In the genomic region with DNA sequence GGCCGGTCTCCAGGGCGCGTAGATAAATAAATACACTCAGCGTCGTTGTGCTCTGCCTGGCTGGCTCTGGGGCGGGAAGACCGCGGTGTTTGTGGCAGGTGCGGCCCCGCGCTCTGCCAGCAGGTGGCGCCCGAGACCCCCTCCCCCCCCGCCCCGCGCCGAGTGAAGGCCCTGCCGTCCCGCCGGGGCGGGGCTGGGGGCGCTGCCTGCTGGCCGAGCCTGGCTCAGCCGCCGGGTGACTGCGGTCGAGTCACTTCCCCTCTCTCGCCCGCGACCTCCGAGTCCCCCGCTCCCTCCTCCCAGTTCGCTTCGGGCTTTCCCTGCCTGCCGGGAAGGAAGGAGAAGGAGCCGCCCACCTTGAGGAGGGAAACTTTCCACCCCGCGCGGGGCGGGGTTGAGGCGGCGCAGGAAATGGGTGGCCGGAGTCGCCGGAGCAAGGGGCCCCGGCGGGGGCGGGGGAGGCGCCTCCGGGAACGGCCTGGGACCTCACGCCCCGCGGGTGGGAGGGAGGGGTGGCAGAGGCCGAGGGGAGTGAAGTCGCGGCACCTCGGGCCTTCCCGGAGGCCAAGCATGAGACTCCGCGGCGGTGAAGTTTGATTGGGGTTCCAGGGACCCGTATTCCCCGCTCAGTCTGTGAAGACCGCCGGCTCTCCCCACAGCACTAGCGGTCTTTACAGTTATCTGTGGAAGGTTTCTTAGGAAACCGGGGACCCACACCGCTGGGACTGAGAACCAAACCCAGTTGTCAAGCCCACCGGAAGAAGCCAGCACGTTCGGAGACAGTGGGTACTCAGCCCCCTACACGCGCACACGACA, we compare ENCODE assay signal across 1 cellular context.
TF ChIP-seq lines count a peak whose summit lies in the region.

No MANE protein-coding gene starts in this region.

TF ChIP-seq in K562, 482 proteins besides CTCF, POLR2A, EP300 and RAD21 (continued from another document):
- TF ChIP-seq POLR2AphosphoS5 (IDR thresholded peaks at IDR 0.05; ENCODE audit: control insufficient read depth, insufficient read depth, low read depth, low read length) (no peak), TRIM28 (IDR thresholded peaks at IDR 0.05) (0 out of 2 replicates have a peak, but pooled peaks have one; percentile 13), SUPT5H (IDR thresholded peaks at IDR 0.05) (peak; percentile 30; the same call in 1 of the 2 replicates), L3MBTL2 (IDR thresholded peaks at IDR 0.05) (peak; percentile 64; the same call in 1 of the 2 replicates), YBX1 (IDR thresholded peaks at IDR 0.05) (no peak), ZNF347 (CRISPR knock-in tag; IDR thresholded peaks at IDR 0.05; ENCODE audit: low read depth) (no peak), KDM4B (IDR thresholded peaks at IDR 0.05; ENCODE audit: borderline replicate concordance in 2 of 2, low read depth in 1 of 2) (peak in 1 of 2 experiments; percentile 55; a peak in 1 of 4 replicates), NR2C2 (CRISPR knock-in tag; IDR thresholded peaks at IDR 0.05) (no peak), NR2C2 (tag; IDR thresholded peaks at IDR 0.05) (peak; percentile 83), MCM5 (IDR thresholded peaks at IDR 0.05; ENCODE audit: low read depth) (no peak), SPI1 (IDR thresholded peaks at IDR 0.05; ENCODE audit: borderline replicate concordance, low read depth, low read length) (peak; percentile 96), RCOR1 (IDR thresholded peaks at IDR 0.05; ENCODE audit: borderline replicate concordance in 1 of 2, low read depth in 2 of 2, low read length in 2 of 2) (no peak), ZBTB17 (CRISPR knock-in tag; IDR thresholded peaks at IDR 0.05) (0 out of 2 replicates have a peak, but pooled peaks have one; percentile 27), ZNF57 (CRISPR knock-in tag; IDR thresholded peaks at IDR 0.05) (no peak), HDAC1 (IDR thresholded peaks at IDR 0.05) (peak in 1 of 2 experiments; percentile 64; a peak in 2 of 4 replicates), ETV1 (tag; conservative IDR thresholded peaks at IDR 0.05; ENCODE audit: low read depth) (peak; percentile 38; the same call in 1 of the 2 replicates)
- TF ChIP-seq, protein P1, sequence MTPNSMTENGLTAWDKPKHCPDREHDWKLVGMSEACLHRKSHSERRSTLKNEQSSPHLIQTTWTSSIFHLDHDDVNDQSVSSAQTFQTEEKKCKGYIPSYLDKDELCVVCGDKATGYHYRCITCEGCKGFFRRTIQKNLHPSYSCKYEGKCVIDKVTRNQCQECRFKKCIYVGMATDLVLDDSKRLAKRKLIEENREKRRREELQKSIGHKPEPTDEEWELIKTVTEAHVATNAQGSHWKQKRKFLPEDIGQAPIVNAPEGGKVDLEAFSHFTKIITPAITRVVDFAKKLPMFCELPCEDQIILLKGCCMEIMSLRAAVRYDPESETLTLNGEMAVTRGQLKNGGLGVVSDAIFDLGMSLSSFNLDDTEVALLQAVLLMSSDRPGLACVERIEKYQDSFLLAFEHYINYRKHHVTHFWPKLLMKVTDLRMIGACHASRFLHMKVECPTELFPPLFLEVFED (CRISPR knock-in tag; conservative IDR thresholded peaks at IDR 0.05) = no peak
- TF ChIP-seq, protein P2, sequence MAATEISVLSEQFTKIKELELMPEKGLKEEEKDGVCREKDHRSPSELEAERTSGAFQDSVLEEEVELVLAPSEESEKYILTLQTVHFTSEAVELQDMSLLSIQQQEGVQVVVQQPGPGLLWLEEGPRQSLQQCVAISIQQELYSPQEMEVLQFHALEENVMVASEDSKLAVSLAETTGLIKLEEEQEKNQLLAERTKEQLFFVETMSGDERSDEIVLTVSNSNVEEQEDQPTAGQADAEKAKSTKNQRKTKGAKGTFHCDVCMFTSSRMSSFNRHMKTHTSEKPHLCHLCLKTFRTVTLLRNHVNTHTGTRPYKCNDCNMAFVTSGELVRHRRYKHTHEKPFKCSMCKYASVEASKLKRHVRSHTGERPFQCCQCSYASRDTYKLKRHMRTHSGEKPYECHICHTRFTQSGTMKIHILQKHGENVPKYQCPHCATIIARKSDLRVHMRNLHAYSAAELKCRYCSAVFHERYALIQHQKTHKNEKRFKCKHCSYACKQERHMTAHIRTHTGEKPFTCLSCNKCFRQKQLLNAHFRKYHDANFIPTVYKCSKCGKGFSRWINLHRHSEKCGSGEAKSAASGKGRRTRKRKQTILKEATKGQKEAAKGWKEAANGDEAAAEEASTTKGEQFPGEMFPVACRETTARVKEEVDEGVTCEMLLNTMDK (IDR thresholded peaks at IDR 0.05; ENCODE audit: borderline replicate concordance, insufficient read depth, low read depth, low read length, poor library complexity, severe bottlenecking) = peak; percentile 91
- TF ChIP-seq, protein P3, sequence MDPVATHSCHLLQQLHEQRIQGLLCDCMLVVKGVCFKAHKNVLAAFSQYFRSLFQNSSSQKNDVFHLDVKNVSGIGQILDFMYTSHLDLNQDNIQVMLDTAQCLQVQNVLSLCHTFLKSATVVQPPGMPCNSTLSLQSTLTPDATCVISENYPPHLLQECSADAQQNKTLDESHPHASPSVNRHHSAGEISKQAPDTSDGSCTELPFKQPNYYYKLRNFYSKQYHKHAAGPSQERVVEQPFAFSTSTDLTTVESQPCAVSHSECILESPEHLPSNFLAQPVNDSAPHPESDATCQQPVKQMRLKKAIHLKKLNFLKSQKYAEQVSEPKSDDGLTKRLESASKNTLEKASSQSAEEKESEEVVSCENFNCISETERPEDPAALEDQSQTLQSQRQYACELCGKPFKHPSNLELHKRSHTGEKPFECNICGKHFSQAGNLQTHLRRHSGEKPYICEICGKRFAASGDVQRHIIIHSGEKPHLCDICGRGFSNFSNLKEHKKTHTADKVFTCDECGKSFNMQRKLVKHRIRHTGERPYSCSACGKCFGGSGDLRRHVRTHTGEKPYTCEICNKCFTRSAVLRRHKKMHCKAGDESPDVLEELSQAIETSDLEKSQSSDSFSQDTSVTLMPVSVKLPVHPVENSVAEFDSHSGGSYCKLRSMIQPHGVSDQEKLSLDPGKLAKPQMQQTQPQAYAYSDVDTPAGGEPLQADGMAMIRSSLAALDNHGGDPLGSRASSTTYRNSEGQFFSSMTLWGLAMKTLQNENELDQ (CRISPR knock-in tag; IDR thresholded peaks at IDR 0.05; ENCODE audit: borderline replicate concordance) = no peak
- TF ChIP-seq, protein P4, sequence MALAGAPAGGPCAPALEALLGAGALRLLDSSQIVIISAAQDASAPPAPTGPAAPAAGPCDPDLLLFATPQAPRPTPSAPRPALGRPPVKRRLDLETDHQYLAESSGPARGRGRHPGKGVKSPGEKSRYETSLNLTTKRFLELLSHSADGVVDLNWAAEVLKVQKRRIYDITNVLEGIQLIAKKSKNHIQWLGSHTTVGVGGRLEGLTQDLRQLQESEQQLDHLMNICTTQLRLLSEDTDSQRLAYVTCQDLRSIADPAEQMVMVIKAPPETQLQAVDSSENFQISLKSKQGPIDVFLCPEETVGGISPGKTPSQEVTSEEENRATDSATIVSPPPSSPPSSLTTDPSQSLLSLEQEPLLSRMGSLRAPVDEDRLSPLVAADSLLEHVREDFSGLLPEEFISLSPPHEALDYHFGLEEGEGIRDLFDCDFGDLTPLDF (CRISPR knock-in tag; IDR thresholded peaks at IDR 0.05) = peak; percentile 46
- TF ChIP-seq, protein P5, sequence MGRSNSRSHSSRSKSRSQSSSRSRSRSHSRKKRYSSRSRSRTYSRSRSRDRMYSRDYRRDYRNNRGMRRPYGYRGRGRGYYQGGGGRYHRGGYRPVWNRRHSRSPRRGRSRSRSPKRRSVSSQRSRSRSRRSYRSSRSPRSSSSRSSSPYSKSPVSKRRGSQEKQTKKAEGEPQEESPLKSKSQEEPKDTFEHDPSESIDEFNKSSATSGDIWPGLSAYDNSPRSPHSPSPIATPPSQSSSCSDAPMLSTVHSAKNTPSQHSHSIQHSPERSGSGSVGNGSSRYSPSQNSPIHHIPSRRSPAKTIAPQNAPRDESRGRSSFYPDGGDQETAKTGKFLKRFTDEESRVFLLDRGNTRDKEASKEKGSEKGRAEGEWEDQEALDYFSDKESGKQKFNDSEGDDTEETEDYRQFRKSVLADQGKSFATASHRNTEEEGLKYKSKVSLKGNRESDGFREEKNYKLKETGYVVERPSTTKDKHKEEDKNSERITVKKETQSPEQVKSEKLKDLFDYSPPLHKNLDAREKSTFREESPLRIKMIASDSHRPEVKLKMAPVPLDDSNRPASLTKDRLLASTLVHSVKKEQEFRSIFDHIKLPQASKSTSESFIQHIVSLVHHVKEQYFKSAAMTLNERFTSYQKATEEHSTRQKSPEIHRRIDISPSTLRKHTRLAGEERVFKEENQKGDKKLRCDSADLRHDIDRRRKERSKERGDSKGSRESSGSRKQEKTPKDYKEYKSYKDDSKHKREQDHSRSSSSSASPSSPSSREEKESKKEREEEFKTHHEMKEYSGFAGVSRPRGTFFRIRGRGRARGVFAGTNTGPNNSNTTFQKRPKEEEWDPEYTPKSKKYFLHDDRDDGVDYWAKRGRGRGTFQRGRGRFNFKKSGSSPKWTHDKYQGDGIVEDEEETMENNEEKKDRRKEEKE (IDR thresholded peaks at IDR 0.05; ENCODE audit: borderline replicate concordance in 1 of 2, control insufficient read depth in 1 of 2, low read depth in 2 of 2, low read length in 1 of 2) = no peak
